In genomic region chr16:27449434-27450188, GRCh38 we compare ENCODE assay signal across 9 cellular contexts. TPM values are rescaled to one million over a fixed set of nuclear protein-coding genes. Genes with fewer than 3 reads are reported as not detected.
DNase-seq lines count a peak whose midpoint lies in the region; ATAC-seq and TF ChIP-seq lines count a peak whose summit lies in the region.
"Had no signal": no experiment of that assay in that cellular context is flagged by ENCODE, and none has a peak within 500 bp of the region (broad histone marks: within the 10 kb centered on the region; RNA-seq: fewer than 3 reads in every experiment).

No MANE protein-coding gene starts in this region.

- CTCF ChIA-PET in activated CD8-positive, alpha-beta memory T cell treated with anti-CD3 and anti-CD28 coated beads, Interleukin-2, amount 10 ng/mL, durations not matched to agents 7 days and 5 days (lab: Charles Lee) = interaction anchor here (0.7 to 3.1 kb wide), 19 partner anchors 10 to 275 kb away, joined by 3 to 14 read pairs (median 4); partner anchors contain the start of gene IL21R

- no peaks in the 10 kb centered on the region for H3K27me3 Mint-ChIP-seq in activated CD8-positive, alpha-beta memory T cell treated with anti-CD3 and anti-CD28 coated beads, Interleukin-2, amount 10 ng/mL, durations not matched to agents 7 days and 5 days
- no peaks in the 10 kb centered on the region for H3K27me3 Mint-ChIP-seq in naive thymus-derived CD8-positive, alpha-beta T cell
- no peaks in the 10 kb centered on the region for H3K27me3 Mint-ChIP-seq in osteocyte (ENCODE audit: unreplicated experiment)

- in situ Hi-C loops in GM13977 (cut with MboI; ENCODE audit: low pct_unique_long_range_greater_than_20kb, low sequenced_read_pairs, unreplicated experiment) = loop anchor here (10.0 to 25.0 kb wide), 2 partner anchors 275 to 1612 kb away; no protein-coding TSS in a partner anchor

- H3K4me3 Mint-ChIP-seq in activated CD8-positive, alpha-beta memory T cell treated with anti-CD3 and anti-CD28 coated beads, Interleukin-2, amount 10 ng/mL, durations not matched to agents 7 days and 5 days = peak overlapping the region; percentile 42
- peak overlapping the region; percentile 58 to 86 (median 74) for H3K4me3 Mint-ChIP-seq in naive thymus-derived CD8-positive, alpha-beta T cell
- H3K4me3 Mint-ChIP-seq in osteocyte (ENCODE audit: unreplicated experiment) = no peak overlapping the region
- H3K4me3 Mint-ChIP-seq: neural crest cell had no signal

- peaks cover 62% of the 10 kb centered on the region for H3K36me3 Mint-ChIP-seq in activated CD8-positive, alpha-beta memory T cell treated with anti-CD3 and anti-CD28 coated beads, Interleukin-2, amount 10 ng/mL, durations not matched to agents 7 days and 5 days
- peaks cover 5 to 35% (median 28%) of the 10 kb centered on the region in 3 donors for H3K36me3 Mint-ChIP-seq in naive thymus-derived CD8-positive, alpha-beta T cell
- no peaks in the 10 kb centered on the region for H3K36me3 Mint-ChIP-seq in osteocyte (ENCODE audit: unreplicated experiment)

- ATAC-seq in HG03045 (IDR thresholded peaks at IDR 0.05; ENCODE audit: unreplicated experiment) = peak; percentile 37
- ATAC-seq in activated CD8-positive, alpha-beta memory T cell treated with anti-CD3 and anti-CD28 coated beads, Interleukin-2, amount 10 ng/mL, durations not matched to agents 7 days and 5 days = peak; percentile 75
- peak; percentile 61 to 78 for ATAC-seq in naive thymus-derived CD8-positive, alpha-beta T cell
- no peak for ATAC-seq in GM19395 (IDR thresholded peaks at IDR 0.05; ENCODE audit: unreplicated experiment)

- DNase-seq in GM13977 (ENCODE audit: low spot score) = peak; percentile 87
- DNase-seq in activated CD8-positive, alpha-beta memory T cell treated with anti-CD3 and anti-CD28 coated beads, Interleukin-2, amount 10 ng/mL, durations not matched to agents 7 days and 5 days = peak; percentile 91
- DNase-seq in naive thymus-derived CD8-positive, alpha-beta T cell = peak; percentile 65 to 90 (median 84)
- no peak for DNase-seq in osteocyte (ENCODE audit: extremely low spot score, unreplicated experiment)
- DNase-seq in DMS 273 treated with DMSO at 0.1 percent for 48 hours (lab: John Stamatoyannopoulos, UW) = no peak
- DNase-seq in RPMI8226 = no peak

- peak overlapping the region; percentile 92 for H3K27ac Mint-ChIP-seq in activated CD8-positive, alpha-beta memory T cell treated with anti-CD3 and anti-CD28 coated beads, Interleukin-2, amount 10 ng/mL, durations not matched to agents 7 days and 5 days
- peak overlapping the region; percentile 81 to 99 (median 96) for H3K27ac Mint-ChIP-seq in naive thymus-derived CD8-positive, alpha-beta T cell
- H3K27ac Mint-ChIP-seq in osteocyte (ENCODE audit: unreplicated experiment) = no peak overlapping the region

- peaks cover 10% of the 10 kb centered on the region for H3K9me3 Mint-ChIP-seq in activated CD8-positive, alpha-beta memory T cell treated with anti-CD3 and anti-CD28 coated beads, Interleukin-2, amount 10 ng/mL, durations not matched to agents 7 days and 5 days (ENCODE audit: low read depth)
- peaks cover 0 to 2% (median 0%) of the 10 kb centered on the region in 9 donors for H3K9me3 Mint-ChIP-seq in naive thymus-derived CD8-positive, alpha-beta T cell
- H3K9me3 Mint-ChIP-seq in osteocyte (ENCODE audit: unreplicated experiment) = no peaks in the 10 kb centered on the region
- H3K9me3 Mint-ChIP-seq: neural crest cell had no signal

- H3K4me1 Mint-ChIP-seq in activated CD8-positive, alpha-beta memory T cell treated with anti-CD3 and anti-CD28 coated beads, Interleukin-2, amount 10 ng/mL, durations not matched to agents 7 days and 5 days = peaks cover 69% of the 10 kb centered on the region
- H3K4me1 Mint-ChIP-seq in naive thymus-derived CD8-positive, alpha-beta T cell = peaks cover 48 to 93% (median 88%) of the 10 kb centered on the region in 4 donors
- H3K4me1 Mint-ChIP-seq in osteocyte (ENCODE audit: unreplicated experiment) = no peaks in the 10 kb centered on the region
- H3K4me1 Mint-ChIP-seq: neural crest cell had no signal

- POLR2A ChIA-PET in naive thymus-derived CD8-positive, alpha-beta T cell (lab: Charles Lee) = interaction anchor here (0.7 to 12.8 kb wide), 17 partner anchors 12 to 698 kb away, joined by 3 to 167 read pairs (median 4); partner anchors contain the start of gene IL21R

- TF ChIP-seq CTCF in GM13977 (IDR thresholded peaks at IDR 0.05; ENCODE audit: extremely low read depth, insufficient read depth, missing control alignments) = peak; percentile 8
- no peak for TF ChIP-seq CTCF in osteocyte (IDR thresholded peaks at IDR 0.05)

RNA-seq across cellular contexts. Expression of gene IL21R, which starts 47.6 kb away (rescaled TPM):
- 10 to 100 TPM; 24.6 to 38.0 TPM for total RNA-seq in activated CD8-positive, alpha-beta memory T cell treated with anti-CD3 and anti-CD28 coated beads, Interleukin-2, amount 10 ng/mL, durations not matched to agents 7 days and 5 days
- 10 to 100 TPM; 29.3 to 29.4 TPM for total RNA-seq in naive thymus-derived CD8-positive, alpha-beta T cell
- polyA plus RNA-seq in naive thymus-derived CD8-positive, alpha-beta T cell = 10 to 100 TPM; 26.5 to 47.1 (median 33.9) TPM
- 0.34 and 0.40 TPM in 2 replicates for total RNA-seq in osteocyte

Comparison
In these comparisons a context has a peak if more than half of its experiments do, and no peak if none do; other contexts are left out.
1. DNase-seq: peak in GM13977 (single experiment), activated CD8-positive, alpha-beta memory T cell treated with anti-CD3 and anti-CD28 coated beads, Interleukin-2, amount 10 ng/mL, durations not matched to agents 7 days and 5 days (single experiment) and naive thymus-derived CD8-positive, alpha-beta T cell (10 of 10); none in osteocyte (single experiment), DMS 273 treated with DMSO at 0.1 percent for 48 hours (single experiment) and RPMI8226 (single experiment).
2. RNA of gene IL21R, which starts 47.6 kb away (total RNA-seq): 24.6 to 38.0 TPM in activated CD8-positive, alpha-beta memory T cell treated with anti-CD3 and anti-CD28 coated beads, Interleukin-2, amount 10 ng/mL, durations not matched to agents 7 days and 5 days and 29.3 to 29.4 TPM in naive thymus-derived CD8-positive, alpha-beta T cell; 0.34 to 0.40 TPM in osteocyte; every median in the first group is over 10 times any median in the second.